Comparison of ENCODE assay signal across 8 cellular contexts in genomic region chr13:78658630-78659449, GRCh38. TPM values are rescaled to one million over a fixed set of nuclear protein-coding genes. Genes with fewer than 3 reads are reported as not detected.
DNase-seq lines count a peak whose midpoint lies in the region; ATAC-seq, FAIRE-seq and TF ChIP-seq lines count a peak whose summit lies in the region.

Gene OBI1, minus strand, starts transcription at chr13:78659155. Its CDS starts 35 bp downstream, at chr13:78659120.

- H3K27ac ChIP-seq in kidney (ENCODE audit: low read depth in 2 of 2, low read length in 2 of 2) = peak within 1 kb of the TSS; percentile 26 to 53

- H3K9me3 Mint-ChIP-seq in chondrocyte (ENCODE audit: low read depth) = no peaks in the 10 kb centered on the region

- peaks cover 16% of the 10 kb centered on the region for H3K4me1 Mint-ChIP-seq in chondrocyte (ENCODE audit: low read depth)

- DNase-seq in AG09319 (ENCODE audit: extremely low read depth, low read depth) (peak; percentile 72), NCI-H345 (lab: John Stamatoyannopoulos, UW) (peak; percentile 91), chondrocyte (ENCODE audit: low spot score) (peak; percentile 94), kidney (peak; percentile 96)
- DNase-seq in activated CD4-positive, CD25-positive, alpha-beta regulatory T cell treated with anti-CD3 and anti-CD28 coated beads, Interleukin-2, amount 50 U/mL, for 72 hours = peak; percentile 93
- peak; percentile 77 to 88 for DNase-seq in stimulated activated CD4-positive, alpha-beta T cell treated with anti-CD3 and anti-CD28 coated beads, Interleukin-15, amount 100 ng/mL, for 1 hour (ENCODE audit: low read depth in 1 of 2, low spot score in 1 of 2)

- peaks cover 7% of the 10 kb centered on the region in 2 donors for H3K4me1 ChIP-seq in kidney (ENCODE audit: control insufficient read depth in 1 of 2, insufficient read depth in 1 of 2, low read depth in 1 of 2, low read length in 2 of 2)

- H3K27me3 Mint-ChIP-seq in chondrocyte (ENCODE audit: low read depth) = peaks cover 4% of the 10 kb centered on the region

- ATAC-seq in GM19025 (IDR thresholded peaks at IDR 0.05; ENCODE audit: low read depth, unreplicated experiment) = peak; percentile 75
- peak; percentile 84 for ATAC-seq in HG03280 (IDR thresholded peaks at IDR 0.05; ENCODE audit: unreplicated experiment)

- no peaks in the 10 kb centered on the region for H3K36me3 Mint-ChIP-seq in chondrocyte (ENCODE audit: low read depth)

- TF ChIP-seq CTCF in AG09319 (IDR thresholded peaks at IDR 0.05; ENCODE audit: low read depth, low read length) = no peak
- TF ChIP-seq CTCF in chondrocyte (IDR thresholded peaks at IDR 0.05) = no peak
- no peak for TF ChIP-seq CTCF in kidney (IDR thresholded peaks at IDR 0.05; ENCODE audit: borderline replicate concordance, extremely low read depth, insufficient read depth)

- intact Hi-C loops in kidney (cut with DNase I) = no loop called here

- H3K4me3 Mint-ChIP-seq in chondrocyte (ENCODE audit: unreplicated experiment) = peak within 1 kb of the TSS; percentile 97

- H3K9ac ChIP-seq in kidney (ENCODE audit: low read length in 2 of 2) = peak within 1 kb of the TSS; percentile 59 to 75

- H3K27ac Mint-ChIP-seq in chondrocyte (ENCODE audit: unreplicated experiment) = peak within 1 kb of the TSS; percentile 95

- H3K9me3 ChIP-seq in kidney (ENCODE audit: control insufficient read depth in 1 of 2, low read length in 2 of 2) = no peaks in the 10 kb centered on the region

- FAIRE-seq in kidney (lab: Jason Lieb, UNC) = peak; percentile 11

- no peaks in the 10 kb centered on the region for H3K36me3 ChIP-seq in kidney (ENCODE audit: control insufficient read depth in 1 of 2, insufficient read depth in 2 of 2, low read length in 2 of 2)

- H3K4me3 ChIP-seq in kidney (ENCODE audit: low read length in 2 of 2) = peak within 1 kb of the TSS; percentile 95

RNA-seq across cellular contexts. Expression of gene OBI1, which starts in this region (rescaled TPM):
- total RNA-seq in chondrocyte = 8.3 to 9.4 TPM (median 8.8 TPM) in 3 replicates
- 9.9 TPM for total RNA-seq in kidney
- polyA plus RNA-seq in kidney (ENCODE audit: insufficient read depth, low read depth, low replicate concordance) = 4.0 TPM

Comparison
In these comparisons a context has a peak if more than half of its experiments do, and no peak if none do; other contexts are left out.
1. Peak in every context shown above with its lines: DNase-seq, ATAC-seq, H3K4me3 ChIP-seq and H3K27ac ChIP-seq.